Comparison of ENCODE assay signal across 1 cellular context in the genomic region with DNA sequence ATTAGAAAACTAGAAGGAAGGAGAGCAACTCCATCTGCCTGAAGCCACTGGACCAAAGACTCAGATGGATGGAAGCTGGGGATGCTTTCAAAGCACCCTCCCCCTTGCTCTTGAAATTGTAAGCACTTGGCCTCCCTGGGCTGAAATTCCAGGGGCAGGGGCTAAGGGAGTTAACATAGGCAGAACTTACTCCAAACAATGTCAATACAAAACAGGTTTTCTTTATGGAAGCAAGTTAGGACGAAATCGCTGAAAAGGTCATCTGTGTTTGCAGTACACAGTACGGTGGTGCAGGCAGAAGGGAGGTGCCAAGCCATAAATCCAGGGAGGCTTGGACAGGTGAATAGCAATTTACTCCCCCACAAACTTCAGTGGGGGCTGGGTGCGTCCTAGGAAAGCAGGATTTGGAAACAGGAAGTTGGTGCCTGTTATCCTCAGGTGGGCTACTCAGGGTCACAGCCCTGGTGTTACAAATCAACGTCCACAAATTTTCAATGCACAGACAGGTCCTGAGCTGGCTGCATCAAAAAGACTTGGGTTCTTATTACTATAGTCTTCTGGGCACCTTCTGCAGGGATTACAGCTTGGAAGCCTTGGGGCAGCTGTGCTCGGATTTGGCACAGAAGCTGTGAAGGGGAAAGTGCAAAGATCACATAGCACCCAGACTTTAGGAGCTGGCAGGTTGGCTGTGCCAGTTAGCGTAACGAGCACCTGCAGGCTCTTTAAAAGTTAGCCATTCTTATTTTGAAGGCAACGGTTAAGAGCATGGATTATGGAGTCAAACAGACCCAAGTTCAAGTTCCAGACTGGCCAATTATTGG.
TF ChIP-seq lines count a peak whose summit lies in the region.

No MANE protein-coding gene starts in this region.

TF ChIP-seq in H1, 55 proteins besides CTCF, POLR2A, EP300 and RAD21:
- TF ChIP-seq, protein P1, sequence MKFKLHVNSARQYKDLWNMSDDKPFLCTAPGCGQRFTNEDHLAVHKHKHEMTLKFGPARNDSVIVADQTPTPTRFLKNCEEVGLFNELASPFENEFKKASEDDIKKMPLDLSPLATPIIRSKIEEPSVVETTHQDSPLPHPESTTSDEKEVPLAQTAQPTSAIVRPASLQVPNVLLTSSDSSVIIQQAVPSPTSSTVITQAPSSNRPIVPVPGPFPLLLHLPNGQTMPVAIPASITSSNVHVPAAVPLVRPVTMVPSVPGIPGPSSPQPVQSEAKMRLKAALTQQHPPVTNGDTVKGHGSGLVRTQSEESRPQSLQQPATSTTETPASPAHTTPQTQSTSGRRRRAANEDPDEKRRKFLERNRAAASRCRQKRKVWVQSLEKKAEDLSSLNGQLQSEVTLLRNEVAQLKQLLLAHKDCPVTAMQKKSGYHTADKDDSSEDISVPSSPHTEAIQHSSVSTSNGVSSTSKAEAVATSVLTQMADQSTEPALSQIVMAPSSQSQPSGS (IDR thresholded peaks at IDR 0.05; ENCODE audit: low read length) = no peak
- TF ChIP-seq FOSL1 (IDR thresholded peaks at IDR 0.05; ENCODE audit: insufficient read depth, low read depth, low read length) (no peak), EGR1 (IDR thresholded peaks at IDR 0.05; ENCODE audit: borderline replicate concordance, low read depth, low read length) (no peak), CBX8 (IDR thresholded peaks at IDR 0.05; ENCODE audit: borderline replicate concordance, low read depth, low read length) (no peak), RNF2 (IDR thresholded peaks at IDR 0.05; ENCODE audit: borderline replicate concordance, low read depth, low read length, missing control alignments, poor library complexity, severe bottlenecking) (no peak), ASH2L (IDR thresholded peaks at IDR 0.05; ENCODE audit: low read length) (peak; percentile 84), TEAD4 (IDR thresholded peaks at IDR 0.05; ENCODE audit: low read depth, low read length) (peak; percentile 94), BACH1 (IDR thresholded peaks at IDR 0.05; ENCODE audit: low read length) (no peak), KDM5A (IDR thresholded peaks at IDR 0.05; ENCODE audit: low read length) (no peak), CHD7 (IDR thresholded peaks at IDR 0.05; ENCODE audit: insufficient replicate concordance, low read length) (peak; percentile 68), YY1 (IDR thresholded peaks at IDR 0.05; ENCODE audit: low read depth, low read length) (0 out of 2 replicates have a peak, but pooled peaks have one; percentile 13), RXRA (IDR thresholded peaks at IDR 0.05; ENCODE audit: insufficient read depth, low read depth, low read length) (no peak), RBBP5 (IDR thresholded peaks at IDR 0.05; ENCODE audit: borderline replicate concordance, low read depth, low read length) (peak; percentile 57; the same call in 1 of the 2 replicates), MAX (IDR thresholded peaks at IDR 0.05) (no peak), SP1 (IDR thresholded peaks at IDR 0.05; ENCODE audit: low read depth, low read length) (0 out of 2 replicates have a peak, but pooled peaks have one; percentile 61), CREB1 (IDR thresholded peaks at IDR 0.05) (no peak), SP4 (IDR thresholded peaks at IDR 0.05; ENCODE audit: low read length) (no peak)
- TF ChIP-seq, protein P2, sequence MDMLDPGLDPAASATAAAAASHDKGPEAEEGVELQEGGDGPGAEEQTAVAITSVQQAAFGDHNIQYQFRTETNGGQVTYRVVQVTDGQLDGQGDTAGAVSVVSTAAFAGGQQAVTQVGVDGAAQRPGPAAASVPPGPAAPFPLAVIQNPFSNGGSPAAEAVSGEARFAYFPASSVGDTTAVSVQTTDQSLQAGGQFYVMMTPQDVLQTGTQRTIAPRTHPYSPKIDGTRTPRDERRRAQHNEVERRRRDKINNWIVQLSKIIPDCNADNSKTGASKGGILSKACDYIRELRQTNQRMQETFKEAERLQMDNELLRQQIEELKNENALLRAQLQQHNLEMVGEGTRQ (IDR thresholded peaks at IDR 0.05; ENCODE audit: low read length) = no peak
